In genomic region chr3:152719264-152719663, GRCh38 we compare ENCODE assay signal across 12 cellular contexts.
DNase-seq lines count a peak whose midpoint lies in the region; ATAC-seq, FAIRE-seq and TF ChIP-seq lines count a peak whose summit lies in the region.
"Had no signal": no experiment of that assay in that cellular context is flagged by ENCODE, and none has a peak within 500 bp of the region (broad histone marks: within the 10 kb centered on the region; RNA-seq: fewer than 3 reads in every experiment).

No MANE protein-coding gene starts in this region.

- no peaks in the 10 kb centered on the region for H4K20me1 ChIP-seq in K562 (replicated peaks; ENCODE audit: control insufficient read depth, insufficient read depth, low read length)

- H3K4me2 ChIP-seq in K562 (ENCODE audit: insufficient read depth, low read length): no peak overlapping the region

- TF ChIP-seq POLR2A in K562 (conservative IDR thresholded peaks at IDR 0.05) (no peak), ovary (IDR thresholded peaks at IDR 0.05) (no peak)

- peaks cover 0 to 3% of the 10 kb centered on the region in 2 experiments; a peak in 1 of 5 replicates for H3K4me1 ChIP-seq in K562 (replicated peaks in 1 of 2; ENCODE audit: control insufficient read depth in 2 of 2, insufficient read depth in 2 of 2, low read length in 2 of 2)
- peaks cover 7% of the 10 kb centered on the region for H3K4me1 ChIP-seq in mesodermal cell (ENCODE audit: control insufficient read depth, insufficient read depth, low read length, poor library complexity, severe bottlenecking)
- H3K4me1 ChIP-seq in ovary (ENCODE audit: insufficient read depth): no peaks in the 10 kb centered on the region
- H3K4me1 ChIP-seq in Caco-2: peaks cover 18% of the 10 kb centered on the region; the same call in 1 of the 2 replicates

- in situ Hi-C loops in K562 (cut with MboI): no loop called here

- intact Hi-C loops in K562 (cut with micrococcal nuclease) (loop anchor here (10.0 kb wide), 2 partner anchors 144 to 214 kb away; no protein-coding TSS in a partner anchor), ovary (cut with DNase I) (no loop called here), Right ventricle myocardium inferior (cut with DNase I) (no loop called here), Caco-2 (cut with micrococcal nuclease; ENCODE audit: unreplicated experiment) (loop anchor here (10.0 kb wide), 1 partner anchor 96 kb away; no protein-coding TSS in a partner anchor)

- no peak for ATAC-seq in K562
- ATAC-seq in HG03520 (IDR thresholded peaks at IDR 0.05; ENCODE audit: unreplicated experiment): no peak
- ATAC-seq in Right ventricle myocardium inferior: no peak

- no peaks in the 10 kb centered on the region for H3K27me3 ChIP-seq in K562 (ENCODE audit: control insufficient read depth in 2 of 2, insufficient read depth in 2 of 2, low read length in 2 of 2)
- H3K27me3 ChIP-seq in ovary: no peaks in the 10 kb centered on the region
- H3K27me3 ChIP-seq in Caco-2 (replicated peaks; ENCODE audit: control insufficient read depth, insufficient read depth, low read length): no peaks in the 10 kb centered on the region

- no peaks in the 10 kb centered on the region for H3K79me2 ChIP-seq in K562 (ENCODE audit: control insufficient read depth, insufficient read depth, low read length)

- no peak overlapping the region for H3K4me3 Mint-ChIP-seq in Caco-2 (ENCODE audit: unreplicated experiment)

- H3K9me3 Mint-ChIP-seq in Caco-2 (ENCODE audit: unreplicated experiment): no peaks in the 10 kb centered on the region

- POLR2A ChIA-PET in K562 (lab: Yijun Ruan, JAX) (interaction anchor here (1.1 kb wide), 1 partner anchor 11 kb away, joined by 3 read pairs; no protein-coding TSS in a partner anchor), Caco-2 (lab: Charles Lee) (no interaction called here)

- H3K9me1 ChIP-seq in K562 (ENCODE audit: control insufficient read depth, insufficient read depth, low read length): no peaks in the 10 kb centered on the region

- no peak overlapping the region for H2AFZ ChIP-seq in K562 (ENCODE audit: low read depth, low read length)

- H3K4me3 ChIP-seq in K562 (no peak overlapping the region), mesodermal cell (ENCODE audit: extremely low read depth, insufficient read depth, low read length, poor library complexity, severe bottlenecking) (no peak overlapping the region), ovary (no peak overlapping the region), Caco-2 (ENCODE audit: low read depth, low read length) (no peak overlapping the region)
- H3K4me3 ChIP-seq: HAP-1 had no signal

- no peak for TF ChIP-seq CTCF in K562 (IDR thresholded peaks at IDR 0.05 in 2 of 3, conservative IDR thresholded peaks at IDR 0.05 in 1 of 3; ENCODE audit: insufficient read depth in 2 of 3, low read depth in 1 of 3, low read length in 3 of 3)
- TF ChIP-seq CTCF in ovary (IDR thresholded peaks at IDR 0.05): no peak
- no peak for TF ChIP-seq CTCF in Caco-2 (IDR thresholded peaks at IDR 0.05; ENCODE audit: insufficient read depth in 1 of 2, low read depth in 1 of 2, low read length in 1 of 2, severe bottlenecking in 1 of 2, unreplicated experiment in 1 of 2)

- BruUV-seq in K562 (replicated peaks; lab: Mats Ljungman, UMichigan) (no TSS peak), Caco-2 (replicated peaks; lab: Mats Ljungman, UMichigan) (no TSS peak)

- WGBS in K562 (ENCODE audit: insufficient coverage, low coverage, missing lambda C conversion rate): 43% methylated on average over 2 of the region's 2 CpGs
- WGBS in mesodermal cell (ENCODE audit: insufficient coverage in 2 of 2), 2 experiments: no CpG with 5 or more reads among the region's 2 CpGs
- WGBS in ovary, 3 donors: 63 to 71% (median 69%) methylated on average over 2 of the region's 2 CpGs

- CTCF ChIA-PET in K562 (lab: Yijun Ruan, JAX; ENCODE audit: low intra/inter-chr PET ratio): no interaction called here
- CTCF ChIA-PET in Caco-2 (lab: Charles Lee): no interaction called here

- H3K36me3 ChIP-seq in K562 (ENCODE audit: control insufficient read depth, insufficient read depth, low read length) (no peaks in the 10 kb centered on the region), mesodermal cell (ENCODE audit: control insufficient read depth, insufficient read depth, low read length) (no peaks in the 10 kb centered on the region), ovary (no peaks in the 10 kb centered on the region), Caco-2 (ENCODE audit: control insufficient read depth, insufficient read depth, low read length) (no peaks in the 10 kb centered on the region)
- H3K36me3 ChIP-seq: HAP-1 had no signal

- TF ChIP-seq RAD21 in K562 (CRISPR knock-in tag; conservative IDR thresholded peaks at IDR 0.05 in 1 of 2, IDR thresholded peaks at IDR 0.05 in 1 of 2): no peak

- H3K27ac Mint-ChIP-seq in Caco-2 (ENCODE audit: unreplicated experiment): no peak overlapping the region

- no peak overlapping the region for H3K27ac ChIP-seq in K562 (ENCODE audit: extremely low read depth, low read depth, low read length)
- peak overlapping the region; percentile 96 for H3K27ac ChIP-seq in mesodermal cell (ENCODE audit: low read depth, low read length, severe bottlenecking)
- no peak overlapping the region for H3K27ac ChIP-seq in ovary
- H3K27ac ChIP-seq: HL-60 had no signal

- TF ChIP-seq EP300 in K562 (IDR thresholded peaks at IDR 0.05; ENCODE audit: low read length) (no peak), ovary (IDR thresholded peaks at IDR 0.05) (no peak)

- FAIRE-seq in K562 (lab: Jason Lieb, UNC): no peak

- H3K9ac ChIP-seq in K562 (ENCODE audit: insufficient read depth in 1 of 2, low read depth in 2 of 2, low read length in 2 of 2): no peak overlapping the region

- DNase-seq in ELR (ENCODE audit: low read depth): peak; percentile 77
- peak; percentile 46 for DNase-seq in M059J (ENCODE audit: low read depth)
- peak in 2 of 4 experiments; percentile 13 to 15 for DNase-seq in K562 (ENCODE audit: extremely low read depth in 1 of 4, low spot score in 3 of 4)
- no peak for DNase-seq in ovary
- no peak for DNase-seq in Right ventricle myocardium inferior (ENCODE audit: missing footprints)
- no peak for DNase-seq in Caco-2
- DNase-seq: activated T-cell treated with anti-CD3 and anti-CD28 coated beads, Interleukin-2, amount 50 U/mL, for 1 hour; kidney glomerular epithelial cell had no signal

- no peaks in the 10 kb centered on the region for H3K36me3 Mint-ChIP-seq in Caco-2 (ENCODE audit: insufficient read depth, unreplicated experiment)

- H3K4me1 Mint-ChIP-seq in Caco-2 (ENCODE audit: low read depth, unreplicated experiment): peaks cover 12% of the 10 kb centered on the region

- H3K9me3 ChIP-seq in K562 (replicated peaks; ENCODE audit: control insufficient read depth, insufficient read depth, low read depth, low read length) (no peaks in the 10 kb centered on the region), mesodermal cell (ENCODE audit: control insufficient read depth, low read length) (peaks cover 5% of the 10 kb centered on the region), ovary (no peaks in the 10 kb centered on the region), Caco-2 (no peaks in the 10 kb centered on the region)
- H3K9me3 ChIP-seq: HAP-1 had no signal

- no peaks in the 10 kb centered on the region for H3K27me3 Mint-ChIP-seq in Caco-2 (ENCODE audit: insufficient read depth, unreplicated experiment)

TF ChIP-seq in K562, 482 proteins besides CTCF, POLR2A, EP300 and RAD21 (continues in another document):
- TF ChIP-seq CHD1 (IDR thresholded peaks at IDR 0.05; ENCODE audit: low read length) (no peak), PTRF (tag; IDR thresholded peaks at IDR 0.05) (no peak), ARID2 (IDR thresholded peaks at IDR 0.05) (no peak), FOXP1 (CRISPR knock-in tag; IDR thresholded peaks at IDR 0.05) (no peak), EWSR1 (IDR thresholded peaks at IDR 0.05; ENCODE audit: borderline replicate concordance, low read depth, partially characterized antibody) (no peak), ATF3 (IDR thresholded peaks at IDR 0.05) (peak; percentile 86), ATF3 (CRISPR knock-in tag; conservative IDR thresholded peaks at IDR 0.05) (no peak), ZNF75A (CRISPR knock-in tag; IDR thresholded peaks at IDR 0.05) (no peak), ZNF224 (CRISPR knock-in tag; IDR thresholded peaks at IDR 0.05) (no peak), TBL1XR1 (IDR thresholded peaks at IDR 0.05; ENCODE audit: low read length in 2 of 2) (no peak), JUNB (CRISPR knock-in tag; conservative IDR thresholded peaks at IDR 0.05) (0 out of 2 replicates have a peak, but pooled peaks have one; percentile 42)

Comparison
In these comparisons a context has a peak if more than half of its experiments do, and no peak if none do; other contexts are left out.
1. DNase-seq: peak in ELR (single experiment) and M059J (single experiment); none in ovary (0 of 5), Right ventricle myocardium inferior (single experiment) and Caco-2 (0 of 2).
2. intact Hi-C loops: an anchor here in K562 (10.0 kb wide) and Caco-2 (10.0 kb wide); none called in ovary and Right ventricle myocardium inferior.